Comparison of ENCODE assay signal across 10 cellular contexts in the genomic region with DNA sequence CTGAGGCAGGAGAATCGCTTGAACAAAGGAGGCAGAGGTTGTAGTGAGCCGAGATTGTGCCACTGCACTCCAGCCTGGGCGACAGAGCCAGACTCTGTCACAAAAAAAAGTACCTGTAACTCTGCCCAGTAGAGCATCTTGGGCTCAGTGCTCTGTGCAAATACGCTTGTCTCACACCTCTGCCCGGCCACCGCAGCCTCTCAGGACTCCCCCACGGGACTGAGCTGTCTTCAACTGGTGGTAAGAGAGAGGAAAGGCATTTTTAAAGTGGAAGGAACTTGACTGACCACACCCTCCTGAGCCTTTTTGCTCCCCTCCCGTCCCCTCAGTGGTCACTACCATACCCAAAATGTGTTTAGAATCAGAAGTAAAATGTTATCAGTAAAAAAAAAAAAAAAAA.
DNase-seq lines count a peak whose midpoint lies in the region; ATAC-seq lines count a peak whose summit lies in the region.
"Had no signal": no experiment of that assay in that cellular context is flagged by ENCODE, and none has a peak within 500 bp of the region (broad histone marks: within the 10 kb centered on the region; RNA-seq: fewer than 3 reads in every experiment).

No MANE protein-coding gene starts in this region.

- ATAC-seq in GM19035 (IDR thresholded peaks at IDR 0.05; ENCODE audit: unreplicated experiment) (peak; percentile 92), HG02610 (IDR thresholded peaks at IDR 0.05; ENCODE audit: unreplicated experiment) (peak; percentile 94), HG03558 (IDR thresholded peaks at IDR 0.05; ENCODE audit: extremely low read depth, unreplicated experiment) (peak; percentile 75)

- DNase-seq in pons (ENCODE audit: low spot score) (peak; percentile 49), NCI-H82 treated with DMSO at 0.1 percent for 48 hours (lab: John Stamatoyannopoulos, UW; ENCODE audit: unreplicated experiment) (no peak), cortex of kidney (lab: John Stamatoyannopoulos, UW) (no peak), neuronal stem cell (ENCODE audit: low spot score) (no peak), DMS153 (lab: John Stamatoyannopoulos, UW) (no peak)
- DNase-seq: SHP77 treated with DMSO at 0.1 percent for 48 hours had no signal

- H3K9ac ChIP-seq in neuronal stem cell (ENCODE audit: low read depth, low read length, poor library complexity) = no peak overlapping the region

- no peak overlapping the region for H3K4ac ChIP-seq in neuronal stem cell (ENCODE audit: low read length)

- H4K91ac ChIP-seq in neuronal stem cell (ENCODE audit: low read depth, low read length, poor library complexity) = no peak overlapping the region

- no peak overlapping the region for H2BK5ac ChIP-seq in neuronal stem cell (ENCODE audit: low read length)

- peaks cover 0 to 1% of the 10 kb centered on the region in 2 donors for H3K9me3 ChIP-seq in neuronal stem cell (replicated peaks in 1 of 2; ENCODE audit: control insufficient read depth in 2 of 2, insufficient read depth in 1 of 2, low read depth in 1 of 2, low read length in 2 of 2)
- H3K9me3 ChIP-seq: suprapubic skin had no signal

- H3K14ac ChIP-seq in neuronal stem cell (ENCODE audit: low read length) = no peak overlapping the region

- H3K4me1 ChIP-seq in neuronal stem cell (ENCODE audit: control insufficient read depth in 2 of 2, insufficient read depth in 1 of 2, low read depth in 1 of 2, low read length in 2 of 2) = no peaks in the 10 kb centered on the region

- H3K27me3 ChIP-seq in neuronal stem cell (ENCODE audit: control insufficient read depth in 3 of 3, insufficient read depth in 3 of 3, low read depth in 1 of 3, low read length in 3 of 3) = peaks cover 0 to 2% (median 0%) of the 10 kb centered on the region in 3 experiments
- H3K27me3 ChIP-seq: suprapubic skin had no signal

- H3K36me3 ChIP-seq in neuronal stem cell (replicated peaks in 1 of 2; ENCODE audit: control insufficient read depth in 2 of 2, insufficient read depth in 2 of 2, low read length in 2 of 2) = no peaks in the 10 kb centered on the region
- H3K36me3 ChIP-seq: suprapubic skin had no signal

- no CpG with 5 or more reads among the region's 8 CpGs for WGBS in neuronal stem cell (ENCODE audit: extremely low coverage in 2 of 2, insufficient read length in 2 of 2, insufficient replicate concordance in 1 of 2), 2 donors

- no peak overlapping the region for H3K18ac ChIP-seq in neuronal stem cell (ENCODE audit: low read length)

- H3K79me1 ChIP-seq in neuronal stem cell (ENCODE audit: low read depth, low read length) = no peaks in the 10 kb centered on the region

- no peak overlapping the region for H2AFZ ChIP-seq in neuronal stem cell (ENCODE audit: low read length)

- no peak overlapping the region for H4K8ac ChIP-seq in neuronal stem cell (ENCODE audit: low read depth, low read length)

- H3K27ac ChIP-seq in neuronal stem cell (replicated peaks; ENCODE audit: low read length) = no peak overlapping the region

- no peak overlapping the region for H2BK120ac ChIP-seq in neuronal stem cell (ENCODE audit: low read depth, low read length)

- H2BK12ac ChIP-seq in neuronal stem cell (ENCODE audit: low read length) = no peak overlapping the region

- no peak overlapping the region for H3K4me2 ChIP-seq in neuronal stem cell (ENCODE audit: insufficient read depth, low read length, poor library complexity, severe bottlenecking)

- H3K23ac ChIP-seq in neuronal stem cell (ENCODE audit: low read depth, low read length, poor library complexity) = no peak overlapping the region

- no peak overlapping the region for H2AK5ac ChIP-seq in neuronal stem cell (ENCODE audit: low read depth, low read length)

- no peak overlapping the region for H3K4me3 ChIP-seq in neuronal stem cell (ENCODE audit: low read length in 2 of 2)
- H3K4me3 ChIP-seq: suprapubic skin had no signal

- H2BK15ac ChIP-seq in neuronal stem cell (ENCODE audit: low read length) = no peak overlapping the region
